8 cellular contexts compared by ENCODE assay signal in genomic region chr1:19209990-19210771, GRCh38. TPM values are rescaled to one million over a fixed set of nuclear protein-coding genes. Genes with fewer than 3 reads are reported as not detected.
DNase-seq lines count a peak whose midpoint lies in the region; ATAC-seq, FAIRE-seq and TF ChIP-seq lines count a peak whose summit lies in the region.

UBR4 (minus strand) TSS chr1:19210266; CDS start chr1:19210248, 18 bp downstream.

- ATAC-seq in GM21360 (IDR thresholded peaks at IDR 0.05; ENCODE audit: unreplicated experiment): peak; percentile 76

- H4K8ac ChIP-seq in H1 (ENCODE audit: extremely low read depth, insufficient read depth, low read length) (peak within 1 kb of the TSS; percentile 99), mesenchymal stem cell (ENCODE audit: low read length) (peak within 1 kb of the TSS; percentile 84)

- no peak within 1 kb of the TSS for H2BK120ac ChIP-seq in H1 (replicated peaks; ENCODE audit: low read depth, low read length)
- peak within 1 kb of the TSS; percentile 93 for H2BK120ac ChIP-seq in mesenchymal stem cell (ENCODE audit: low read depth, low read length)

- peak within 1 kb of the TSS; percentile 55 for H3K18ac ChIP-seq in H1 (ENCODE audit: extremely low read depth, low read length)
- H3K18ac ChIP-seq in mesenchymal stem cell (ENCODE audit: low read depth in 1 of 2, low read length in 2 of 2): peak within 1 kb of the TSS; percentile 93 to 99

- H3K9ac ChIP-seq in H1 (replicated peaks in 1 of 4; ENCODE audit: extremely low read depth in 1 of 4, low read depth in 3 of 4, low read length in 3 of 4) (peak within 1 kb of the TSS; percentile 75 to 93 (median 88)), mesenchymal stem cell (ENCODE audit: low read length) (peak within 1 kb of the TSS; percentile 99)

- H3K27ac ChIP-seq in H1 (ENCODE audit: low read depth, low read length) (peak within 1 kb of the TSS; percentile 94), mesenchymal stem cell (ENCODE audit: low read length, poor library complexity, severe bottlenecking) (peak within 1 kb of the TSS; percentile 90)

- H3K14ac ChIP-seq in H1 (ENCODE audit: insufficient read length) (peak within 1 kb of the TSS; percentile 35), mesenchymal stem cell (ENCODE audit: low read length in 2 of 2) (peak within 1 kb of the TSS; percentile 9 to 98)

- TF ChIP-seq RAD21 in H1 (IDR thresholded peaks at IDR 0.05 in 1 of 2, conservative IDR thresholded peaks at IDR 0.05 in 1 of 2; ENCODE audit: low read depth in 2 of 2, low read length in 2 of 2): no peak

- H3K79me2 ChIP-seq in H1 (ENCODE audit: control insufficient read depth in 1 of 2, insufficient read depth in 2 of 2, low read length in 2 of 2): peaks cover 39 to 82% of the 10 kb centered on the region in 2 experiments

- no peak within 1 kb of the TSS for H2BK20ac ChIP-seq in H1 (ENCODE audit: low read length)

- H2AFZ ChIP-seq in H1 (ENCODE audit: low read length): peak within 1 kb of the TSS; percentile 66
- peak within 1 kb of the TSS; percentile 96 for H2AFZ ChIP-seq in mesenchymal stem cell (ENCODE audit: low read depth, low read length)

- H3K79me1 ChIP-seq in H1 (ENCODE audit: low read depth, low read length) (peaks cover 5% of the 10 kb centered on the region; the same call in 1 of the 2 replicates), mesenchymal stem cell (replicated peaks; ENCODE audit: low read length, poor library complexity, severe bottlenecking) (peaks cover 5% of the 10 kb centered on the region)

- H2BK15ac ChIP-seq in H1 (ENCODE audit: low read length): no peak within 1 kb of the TSS
- H2BK15ac ChIP-seq in mesenchymal stem cell (ENCODE audit: low read depth, poor library complexity, severe bottlenecking): peak within 1 kb of the TSS; percentile 67

- peaks cover 13 to 19% of the 10 kb centered on the region in 2 experiments for H4K20me1 ChIP-seq in H1 (replicated peaks in 1 of 2; ENCODE audit: control insufficient read depth in 1 of 2, insufficient read depth in 2 of 2, low read length in 2 of 2)

- peaks cover 0 to 5% (median 2%) of the 10 kb centered on the region in 4 experiments; a peak in 3 of 8 replicates for H3K36me3 ChIP-seq in H1 (ENCODE audit: control insufficient read depth in 2 of 4, insufficient read depth in 4 of 4, low read length in 3 of 4)
- H3K36me3 ChIP-seq in mesenchymal stem cell (ENCODE audit: control insufficient read depth in 1 of 2, insufficient read depth in 2 of 2, low read depth in 1 of 2, low read length in 2 of 2): peaks cover 0 to 15% of the 10 kb centered on the region in 2 experiments

- no peak within 1 kb of the TSS for H3K23ac ChIP-seq in H1 (ENCODE audit: insufficient read length)
- H3K23ac ChIP-seq in mesenchymal stem cell (ENCODE audit: low read length in 2 of 2): peak within 1 kb of the TSS in 1 of 2 experiments; percentile 93

- H3K4me2 ChIP-seq in H1 (ENCODE audit: insufficient read depth in 1 of 2, low read depth in 2 of 2, low read length in 2 of 2) (peak within 1 kb of the TSS; percentile 79 to 96), mesenchymal stem cell (ENCODE audit: low read length, poor library complexity, severe bottlenecking) (peak within 1 kb of the TSS; percentile 93)

- H3K4me1 ChIP-seq in H1 (replicated peaks in 1 of 4; ENCODE audit: control insufficient read depth in 3 of 4, insufficient read depth in 4 of 4, low read length in 3 of 4) (peaks cover 0 to 8% (median 0%) of the 10 kb centered on the region in 4 experiments; a peak in 3 of 7 replicates), mesenchymal stem cell (ENCODE audit: control insufficient read depth, insufficient read depth, low read depth, low read length) (peaks cover 7% of the 10 kb centered on the region)

- TF ChIP-seq CTCF in H1 (IDR thresholded peaks at IDR 0.05; ENCODE audit: control extremely low read depth in 1 of 3, insufficient read depth in 1 of 3, low read depth in 1 of 3, low read length in 3 of 3): no peak

- FAIRE-seq in H1 (lab: Jason Lieb, UNC): peak; percentile 24

- H2AK5ac ChIP-seq in H1 (ENCODE audit: low read depth, low read length) (no peak within 1 kb of the TSS), mesenchymal stem cell (ENCODE audit: low read length, severe bottlenecking) (peak within 1 kb of the TSS; percentile 75)

- H2BK12ac ChIP-seq in H1 (ENCODE audit: low read depth, low read length) (no peak within 1 kb of the TSS), mesenchymal stem cell (ENCODE audit: low read length in 2 of 2) (peak within 1 kb of the TSS in 1 of 2 experiments; percentile 71)

- H3K27me3 ChIP-seq in H1 (replicated peaks in 1 of 4; ENCODE audit: control insufficient read depth in 3 of 4, extremely low read depth in 1 of 4, insufficient read depth in 3 of 4, low read length in 3 of 4): no peaks in the 10 kb centered on the region
- H3K27me3 ChIP-seq in mesenchymal stem cell (ENCODE audit: control insufficient read depth in 1 of 2, insufficient read depth in 1 of 2, low read length in 2 of 2): no peaks in the 10 kb centered on the region

- peak within 1 kb of the TSS; percentile 78 for H3K56ac ChIP-seq in H1 (replicated peaks; ENCODE audit: insufficient read length, low read depth, low read length)

- H3K4ac ChIP-seq in H1 (replicated peaks; ENCODE audit: insufficient read length, low read depth, low read length) (peak within 1 kb of the TSS; percentile 33), mesenchymal stem cell (ENCODE audit: low read depth in 1 of 2, low read length in 2 of 2) (peak within 1 kb of the TSS; percentile 79 to 95)

- WGBS in H1 (ENCODE audit: extremely low coverage in 1 of 2, insufficient coverage in 1 of 2, insufficient read length in 1 of 2, insufficient replicate concordance in 2 of 2, low coverage in 1 of 2, low lambda C conversion rate in 2 of 2, missing lambda C conversion rate in 1 of 2), 2 experiments: 2% methylated on average over 53 of the region's 80 CpGs; no CpG with 5 or more reads in 1 of the 2 experiments
- under 1% methylated on average over 73 of the region's 80 CpGs for WGBS in mesenchymal stem cell

- POLR2A ChIA-PET in H1 (lab: Charles Lee; ENCODE audit: partially characterized antibody): interaction anchor here (0.6 to 6.4 kb wide), 15 partner anchors 8 to 305 kb away, joined by 3 to 42 read pairs (median 3); partner anchors contain the start of genes EMC1 and MRTO4

- peak; percentile 100 for DNase-seq in COLO668 (lab: John Stamatoyannopoulos, UW; ENCODE audit: unreplicated experiment)
- peak; percentile 95 for DNase-seq in HT1080 (ENCODE audit: low read depth)
- DNase-seq in NOMO-1 treated with DMSO at 0.1 percent for 48 hours (lab: John Stamatoyannopoulos, UW; ENCODE audit: unreplicated experiment): peak; percentile 85
- peak; percentile 95 to 98 (median 95) for DNase-seq in activated CD8-positive, alpha-beta memory T cell treated with anti-CD3 and anti-CD28 coated beads for 48 hours (ENCODE audit: low read depth in 2 of 3, low spot score in 2 of 3)
- peak; percentile 83 to 99 for DNase-seq in H1 (ENCODE audit: low read depth in 1 of 2, low spot score in 2 of 2)
- peak; percentile 96 for DNase-seq in mesenchymal stem cell
- peak; percentile 97 for DNase-seq in stimulated activated CD8-positive, alpha-beta memory T cell treated with anti-CD3 and anti-CD28 coated beads, Interleukin-12 subunit alpha, Interleukin-12 subunit beta, amount 100 ng/mL, for 4 hours (ENCODE audit: low read depth)

- peak within 1 kb of the TSS; percentile 84 for H2BK5ac ChIP-seq in H1 (ENCODE audit: low read depth, low read length)
- peak within 1 kb of the TSS; percentile 88 for H2BK5ac ChIP-seq in mesenchymal stem cell (ENCODE audit: low read depth, low read length, poor library complexity, severe bottlenecking)

- H3K4me3 ChIP-seq in H1 (ENCODE audit: extremely low read depth in 1 of 4, insufficient read depth in 2 of 4, low read depth in 3 of 4, low read length in 4 of 4): peak within 1 kb of the TSS; percentile 76 to 95 (median 91)
- H3K4me3 ChIP-seq in mesenchymal stem cell (ENCODE audit: insufficient read depth in 1 of 2, low read depth in 1 of 2, low read length in 2 of 2): peak within 1 kb of the TSS; percentile 98 to 100

- no peaks in the 10 kb centered on the region for H3K9me3 ChIP-seq in H1 (ENCODE audit: insufficient read depth in 2 of 2, low read depth in 1 of 2, low read length in 1 of 2)
- H3K9me3 ChIP-seq in mesenchymal stem cell (ENCODE audit: control insufficient read depth, low read length): no peaks in the 10 kb centered on the region

- TF ChIP-seq EP300 in H1 (IDR thresholded peaks at IDR 0.05; ENCODE audit: borderline replicate concordance in 1 of 2, low read depth in 2 of 2, low read length in 2 of 2): peak in 1 of 2 experiments; percentile 91; a peak in 1 of 3 replicates

- peak within 1 kb of the TSS; percentile 48 for H4K91ac ChIP-seq in H1 (replicated peaks; ENCODE audit: insufficient read length, low read length)
- peak within 1 kb of the TSS; percentile 87 for H4K91ac ChIP-seq in mesenchymal stem cell (ENCODE audit: low read length)

- TF ChIP-seq POLR2A in H1 (IDR thresholded peaks at IDR 0.05; ENCODE audit: control extremely low read depth in 1 of 2, low read depth in 2 of 2, low read length in 2 of 2): peak; percentile 94 to 95

- CTCF ChIA-PET in H1 (lab: Charles Lee; ENCODE audit: partially characterized antibody): interaction anchor here (0.8 to 2.7 kb wide), 2 partner anchors 10 to 444 kb away, joined by 3 to 8 read pairs; no protein-coding TSS in a partner anchor

- peak within 1 kb of the TSS; percentile 95 for H4K5ac ChIP-seq in H1 (ENCODE audit: insufficient read length, low read depth, low read length)

- peaks cover 9% of the 10 kb centered on the region for H3K23me2 ChIP-seq in H1 (ENCODE audit: low read depth, low read length)

TF ChIP-seq in H1, 55 proteins besides CTCF, POLR2A, EP300 and RAD21 (continues in another document):
- TF ChIP-seq RBBP5 (IDR thresholded peaks at IDR 0.05; ENCODE audit: borderline replicate concordance, low read depth, low read length) (peak; percentile 64), GABPA (IDR thresholded peaks at IDR 0.05; ENCODE audit: borderline replicate concordance, insufficient read depth, low read length) (peak; percentile 86; the same call in 1 of the 2 replicates), SP1 (IDR thresholded peaks at IDR 0.05; ENCODE audit: low read depth, low read length) (0 out of 2 replicates have a peak, but pooled peaks have one; percentile 51)

RNA-seq across cellular contexts. Expression of gene UBR4, which starts in this region (rescaled TPM):
- total RNA-seq in HT1080 (2014; rRNA removed; shearing (Covaris generic)): 73.7 and 90.5 TPM in 2 replicates
- polyA plus RNA-seq in HT1080 (2015; cell fraction: cytosol; rRNA removed): 40.3 and 41.4 TPM in 2 replicates
- polyA plus RNA-seq in HT1080 (2015; cell fraction: nucleus; rRNA removed): 249 and 326 TPM in 2 replicates
- total RNA-seq in H1 (2021; fragmentation: NEBNext Ultra II Directional; extraction: Animal tissue kit (Norgen Biotek cat#: 25700)): 148 and 152 TPM in 2 replicates
- 139 and 168 TPM in 2 replicates for polyA plus RNA-seq in H1 (2011; rRNA removed)
- 98.3 TPM for polyA plus RNA-seq in H1 (2011; cell fraction: cytosol; rRNA removed)
- polyA plus RNA-seq in H1 (2011; cell fraction: nucleus; rRNA removed): 689 TPM
- polyA plus RNA-seq in H1 (2012, experiment 1 of 2): 141 to 220 TPM (median 170 TPM) in 4 replicates
- 34.1 TPM for polyA plus RNA-seq in H1 (2012, experiment 2 of 2)
- 59.5 TPM for polyA plus RNA-seq in H1 (2013, experiment 1 of 2)
- 42.7 TPM for polyA plus RNA-seq in H1 (2013, experiment 2 of 2)
- 298 and 335 TPM in 2 replicates for polyA minus RNA-seq in H1 (2011; rRNA and poly(A)+ RNA removed)
- 201 TPM for polyA minus RNA-seq in H1 (2011; cell fraction: cytosol; rRNA and poly(A)+ RNA removed)
- 436 TPM for polyA minus RNA-seq in H1 (2011; cell fraction: nucleus; rRNA and poly(A)+ RNA removed)
- 36.3 TPM for polyA plus RNA-seq in mesenchymal stem cell (2013, experiment 1 of 2)
- 31.6 TPM for polyA plus RNA-seq in mesenchymal stem cell (2013, experiment 2 of 2)

Comparison
In these comparisons a context has a peak if more than half of its experiments do, and no peak if none do; other contexts are left out.
1. Peak in every context shown above with its lines: DNase-seq, ATAC-seq, H3K4me3 ChIP-seq and H3K27ac ChIP-seq.